In genomic region chr3:16496008-16496407, GRCh38 we compare ENCODE assay signal across 14 cellular contexts. TPM values are rescaled to one million over a fixed set of nuclear protein-coding genes. Genes with fewer than 3 reads are reported as not detected.
DNase-seq lines count a peak whose midpoint lies in the region; ATAC-seq and TF ChIP-seq lines count a peak whose summit lies in the region.
"Had no signal": no experiment of that assay in that cellular context is flagged by ENCODE, and none has a peak within 500 bp of the region (broad histone marks: within the 10 kb centered on the region; RNA-seq: fewer than 3 reads in every experiment).

No MANE protein-coding gene starts in this region.

- no peaks in the 10 kb centered on the region for H3K27me3 Mint-ChIP-seq in activated CD4-positive, alpha-beta T cell treated with anti-CD3 and anti-CD28 coated beads, Interleukin-2, amount 10 ng/mL, durations not matched to agents 7 days and 5 days
- no peaks in the 10 kb centered on the region for H3K27me3 Mint-ChIP-seq in natural killer cell (ENCODE audit: low read depth in 2 of 2)
- H3K27me3 Mint-ChIP-seq in neural progenitor cell (ENCODE audit: insufficient read depth, low read depth) = peaks cover 3% of the 10 kb centered on the region

- H3K4me3 ChIP-seq in neural progenitor cell = no peak overlapping the region
- H3K4me3 ChIP-seq: A549, transverse colon had no signal

- peaks cover 12% of the 10 kb centered on the region for H3K4me1 ChIP-seq in neural progenitor cell
- H3K4me1 ChIP-seq: A549 had no signal

- no peaks in the 10 kb centered on the region for H4K20me1 ChIP-seq in neural progenitor cell (ENCODE audit: low read depth)

- intact Hi-C loops in natural killer cell (cut with micrococcal nuclease) = loop anchor here (5.0 kb wide), 1 partner anchor 34 kb away; no protein-coding TSS in a partner anchor

- TF ChIP-seq CTCF in natural killer cell (IDR thresholded peaks at IDR 0.05) (no peak), neural progenitor cell (IDR thresholded peaks at IDR 0.05) (no peak)

- H3K4me2 ChIP-seq in neural progenitor cell = no peak overlapping the region
- H3K4me2 ChIP-seq: A549 had no signal

- no peaks in the 10 kb centered on the region for H3K79me2 ChIP-seq in neural progenitor cell (ENCODE audit: low read depth)

- peak overlapping the region; percentile 41 for H3K4me3 Mint-ChIP-seq in activated CD4-positive, alpha-beta T cell treated with anti-CD3 and anti-CD28 coated beads, Interleukin-2, amount 10 ng/mL, durations not matched to agents 7 days and 5 days
- H3K4me3 Mint-ChIP-seq in natural killer cell = peak overlapping the region; percentile 80
- no peak overlapping the region for H3K4me3 Mint-ChIP-seq in neural progenitor cell
- H3K4me3 Mint-ChIP-seq: neural crest cell had no signal

- H3K27ac Mint-ChIP-seq in activated CD4-positive, alpha-beta T cell treated with anti-CD3 and anti-CD28 coated beads, Interleukin-2, amount 10 ng/mL, durations not matched to agents 7 days and 5 days = peak overlapping the region; percentile 70
- H3K27ac Mint-ChIP-seq in natural killer cell (peak overlapping the region; percentile 80 to 84), neural progenitor cell (no peak overlapping the region)

- no peak for TF ChIP-seq POLR2A in erythroblast (IDR thresholded peaks at IDR 0.05; ENCODE audit: low read length)

- H2AFZ ChIP-seq in neural progenitor cell (replicated peaks) = no peak overlapping the region

- CTCF ChIA-PET in activated CD4-positive, alpha-beta T cell treated with anti-CD3 and anti-CD28 coated beads, Interleukin-2, amount 10 ng/mL, durations not matched to agents 7 days and 5 days (lab: Charles Lee) = interaction anchor here (0.6 to 2.4 kb wide), 9 partner anchors 9 to 176 kb away, joined by 3 to 12 read pairs (median 5); no protein-coding TSS in a partner anchor

- peak; percentile 39 for DNase-seq in activated CD4-positive, alpha-beta T cell treated with anti-CD3 and anti-CD28 coated beads, Interleukin-2, amount 10 ng/mL, durations not matched to agents 7 days and 5 days
- no peak for DNase-seq in activated CD4-positive, alpha-beta T cell treated with anti-CD3 and anti-CD28 coated beads for 4 hours
- DNase-seq in natural killer cell (no peak), HPDE6-E6E7 (ENCODE audit: extremely low spot score) (no peak), neural progenitor cell (ENCODE audit: low spot score) (no peak), erythroblast (lab: John Stamatoyannopoulos, UW) (no peak)
- DNase-seq: activated CD8-positive, alpha-beta memory T cell treated with anti-CD3 and anti-CD28 coated beads, Interleukin-2, amount 50 U/mL, for 4 hours; Right ventricle myocardium superior; stimulated activated CD4-positive, alpha-beta T cell treated with anti-CD3 and anti-CD28 coated beads, Interleukin-2, amount 100 ng/mL, for 24 hours; transverse colon had no signal

- H3K27me3 ChIP-seq in neural progenitor cell = no peaks in the 10 kb centered on the region
- H3K27me3 ChIP-seq: transverse colon had no signal

- peaks cover 51% of the 10 kb centered on the region for H3K4me1 Mint-ChIP-seq in activated CD4-positive, alpha-beta T cell treated with anti-CD3 and anti-CD28 coated beads, Interleukin-2, amount 10 ng/mL, durations not matched to agents 7 days and 5 days
- H3K4me1 Mint-ChIP-seq in natural killer cell = peaks cover 69 to 73% of the 10 kb centered on the region in 2 donors
- H3K4me1 Mint-ChIP-seq in neural progenitor cell = peaks cover 11% of the 10 kb centered on the region

- H3K9me3 Mint-ChIP-seq in activated CD4-positive, alpha-beta T cell treated with anti-CD3 and anti-CD28 coated beads, Interleukin-2, amount 10 ng/mL, durations not matched to agents 7 days and 5 days = no peaks in the 10 kb centered on the region
- H3K9me3 Mint-ChIP-seq in natural killer cell = no peaks in the 10 kb centered on the region
- peaks cover 9% of the 10 kb centered on the region for H3K9me3 Mint-ChIP-seq in neural progenitor cell

- H3K9ac ChIP-seq in neural progenitor cell = no peak overlapping the region

- H3K9me3 ChIP-seq in neural progenitor cell (ENCODE audit: low read depth) = no peaks in the 10 kb centered on the region
- H3K9me3 ChIP-seq: A549, transverse colon had no signal

- H3K36me3 ChIP-seq in neural progenitor cell = no peaks in the 10 kb centered on the region
- H3K36me3 ChIP-seq: transverse colon had no signal

- peak; percentile 25 for ATAC-seq in GM21825 (IDR thresholded peaks at IDR 0.05; ENCODE audit: unreplicated experiment)
- ATAC-seq in HG03469 (IDR thresholded peaks at IDR 0.05; ENCODE audit: unreplicated experiment) = peak; percentile 4
- peak; percentile 14 to 25 (median 23) for ATAC-seq in natural killer cell
- ATAC-seq: A549 had no signal

- no peaks in the 10 kb centered on the region for H3F3A ChIP-seq in neural progenitor cell (ENCODE audit: low read depth)

- POLR2A ChIA-PET in activated CD4-positive, alpha-beta T cell treated with anti-CD3 and anti-CD28 coated beads, Interleukin-2, amount 10 ng/mL, durations not matched to agents 7 days and 5 days (lab: Charles Lee) = interaction anchor here (1.0 kb wide), 1 partner anchor 17 kb away, joined by 4 read pairs; no protein-coding TSS in a partner anchor

- no peak overlapping the region for H3K27ac ChIP-seq in neural progenitor cell
- H3K27ac ChIP-seq: A549, transverse colon had no signal

- H3K36me3 Mint-ChIP-seq in activated CD4-positive, alpha-beta T cell treated with anti-CD3 and anti-CD28 coated beads, Interleukin-2, amount 10 ng/mL, durations not matched to agents 7 days and 5 days (ENCODE audit: low read depth) = peaks cover 49% of the 10 kb centered on the region
- peaks cover 10% of the 10 kb centered on the region for H3K36me3 Mint-ChIP-seq in natural killer cell
- H3K36me3 Mint-ChIP-seq in neural progenitor cell = peaks cover 6% of the 10 kb centered on the region

RNA-seq across cellular contexts. Expression of gene RFTN1, which starts 17.5 kb away (rescaled TPM):
- 10 to 100 TPM; 57.3 to 57.9 TPM for total RNA-seq in activated CD4-positive, alpha-beta T cell treated with anti-CD3 and anti-CD28 coated beads, Interleukin-2, amount 10 ng/mL, durations not matched to agents 7 days and 5 days
- total RNA-seq in natural killer cell (100 to 1,000 TPM; 112 to 135 (median 115) TPM), neural progenitor cell (ENCODE audit: low replicate concordance) (0.37 and 0.92 TPM in 2 replicates)

Comparison
In these comparisons a context has a peak if more than half of its experiments do, and no peak if none do; other contexts are left out.
1. RNA of gene RFTN1, which starts 17.5 kb away (total RNA-seq): 112 to 135 TPM in natural killer cell and 57.3 to 57.9 TPM in activated CD4-positive, alpha-beta T cell treated with anti-CD3 and anti-CD28 coated beads, Interleukin-2, amount 10 ng/mL, durations not matched to agents 7 days and 5 days; 0.37 to 0.92 TPM in neural progenitor cell; every median in the first group is over 10 times any median in the second.
2. Peak in every context shown above with its lines, with median percentiles within 50 percentile points of each other: ATAC-seq.